ENCODE assay signal across 1 cellular context in genomic region chr5:83724001-83724400, GRCh38.
TF ChIP-seq lines count a peak whose summit lies in the region.

No MANE protein-coding gene starts in this region.

TF ChIP-seq in WTC11, 78 proteins besides CTCF, POLR2A, EP300 and RAD21 (continued from another document):
- TF ChIP-seq, protein P1, sequence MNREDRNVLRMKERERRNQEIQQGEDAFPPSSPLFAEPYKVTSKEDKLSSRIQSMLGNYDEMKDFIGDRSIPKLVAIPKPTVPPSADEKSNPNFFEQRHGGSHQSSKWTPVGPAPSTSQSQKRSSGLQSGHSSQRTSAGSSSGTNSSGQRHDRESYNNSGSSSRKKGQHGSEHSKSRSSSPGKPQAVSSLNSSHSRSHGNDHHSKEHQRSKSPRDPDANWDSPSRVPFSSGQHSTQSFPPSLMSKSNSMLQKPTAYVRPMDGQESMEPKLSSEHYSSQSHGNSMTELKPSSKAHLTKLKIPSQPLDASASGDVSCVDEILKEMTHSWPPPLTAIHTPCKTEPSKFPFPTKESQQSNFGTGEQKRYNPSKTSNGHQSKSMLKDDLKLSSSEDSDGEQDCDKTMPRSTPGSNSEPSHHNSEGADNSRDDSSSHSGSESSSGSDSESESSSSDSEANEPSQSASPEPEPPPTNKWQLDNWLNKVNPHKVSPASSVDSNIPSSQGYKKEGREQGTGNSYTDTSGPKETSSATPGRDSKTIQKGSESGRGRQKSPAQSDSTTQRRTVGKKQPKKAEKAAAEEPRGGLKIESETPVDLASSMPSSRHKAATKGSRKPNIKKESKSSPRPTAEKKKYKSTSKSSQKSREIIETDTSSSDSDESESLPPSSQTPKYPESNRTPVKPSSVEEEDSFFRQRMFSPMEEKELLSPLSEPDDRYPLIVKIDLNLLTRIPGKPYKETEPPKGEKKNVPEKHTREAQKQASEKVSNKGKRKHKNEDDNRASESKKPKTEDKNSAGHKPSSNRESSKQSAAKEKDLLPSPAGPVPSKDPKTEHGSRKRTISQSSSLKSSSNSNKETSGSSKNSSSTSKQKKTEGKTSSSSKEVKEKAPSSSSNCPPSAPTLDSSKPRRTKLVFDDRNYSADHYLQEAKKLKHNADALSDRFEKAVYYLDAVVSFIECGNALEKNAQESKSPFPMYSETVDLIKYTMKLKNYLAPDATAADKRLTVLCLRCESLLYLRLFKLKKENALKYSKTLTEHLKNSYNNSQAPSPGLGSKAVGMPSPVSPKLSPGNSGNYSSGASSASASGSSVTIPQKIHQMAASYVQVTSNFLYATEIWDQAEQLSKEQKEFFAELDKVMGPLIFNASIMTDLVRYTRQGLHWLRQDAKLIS (CRISPR knock-in tag; IDR thresholded peaks at IDR 0.05; ENCODE audit: borderline replicate concordance) = no peak
- TF ChIP-seq JUN (CRISPR knock-in tag; IDR thresholded peaks at IDR 0.05) (no peak), TEAD4 (CRISPR knock-in tag; IDR thresholded peaks at IDR 0.05) (no peak), GTF2I (CRISPR knock-in tag; conservative IDR thresholded peaks at IDR 0.05) (no peak), SOX15 (CRISPR knock-in tag; IDR thresholded peaks at IDR 0.05) (no peak), ZBTB21 (CRISPR knock-in tag; IDR thresholded peaks at IDR 0.05; ENCODE audit: borderline replicate concordance) (no peak)
- TF ChIP-seq, protein P2, sequence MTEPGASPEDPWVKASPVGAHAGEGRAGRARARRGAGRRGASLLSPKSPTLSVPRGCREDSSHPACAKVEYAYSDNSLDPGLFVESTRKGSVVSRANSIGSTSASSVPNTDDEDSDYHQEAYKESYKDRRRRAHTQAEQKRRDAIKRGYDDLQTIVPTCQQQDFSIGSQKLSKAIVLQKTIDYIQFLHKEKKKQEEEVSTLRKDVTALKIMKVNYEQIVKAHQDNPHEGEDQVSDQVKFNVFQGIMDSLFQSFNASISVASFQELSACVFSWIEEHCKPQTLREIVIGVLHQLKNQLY (CRISPR knock-in tag; IDR thresholded peaks at IDR 0.05) = no peak
- TF ChIP-seq, protein P3, sequence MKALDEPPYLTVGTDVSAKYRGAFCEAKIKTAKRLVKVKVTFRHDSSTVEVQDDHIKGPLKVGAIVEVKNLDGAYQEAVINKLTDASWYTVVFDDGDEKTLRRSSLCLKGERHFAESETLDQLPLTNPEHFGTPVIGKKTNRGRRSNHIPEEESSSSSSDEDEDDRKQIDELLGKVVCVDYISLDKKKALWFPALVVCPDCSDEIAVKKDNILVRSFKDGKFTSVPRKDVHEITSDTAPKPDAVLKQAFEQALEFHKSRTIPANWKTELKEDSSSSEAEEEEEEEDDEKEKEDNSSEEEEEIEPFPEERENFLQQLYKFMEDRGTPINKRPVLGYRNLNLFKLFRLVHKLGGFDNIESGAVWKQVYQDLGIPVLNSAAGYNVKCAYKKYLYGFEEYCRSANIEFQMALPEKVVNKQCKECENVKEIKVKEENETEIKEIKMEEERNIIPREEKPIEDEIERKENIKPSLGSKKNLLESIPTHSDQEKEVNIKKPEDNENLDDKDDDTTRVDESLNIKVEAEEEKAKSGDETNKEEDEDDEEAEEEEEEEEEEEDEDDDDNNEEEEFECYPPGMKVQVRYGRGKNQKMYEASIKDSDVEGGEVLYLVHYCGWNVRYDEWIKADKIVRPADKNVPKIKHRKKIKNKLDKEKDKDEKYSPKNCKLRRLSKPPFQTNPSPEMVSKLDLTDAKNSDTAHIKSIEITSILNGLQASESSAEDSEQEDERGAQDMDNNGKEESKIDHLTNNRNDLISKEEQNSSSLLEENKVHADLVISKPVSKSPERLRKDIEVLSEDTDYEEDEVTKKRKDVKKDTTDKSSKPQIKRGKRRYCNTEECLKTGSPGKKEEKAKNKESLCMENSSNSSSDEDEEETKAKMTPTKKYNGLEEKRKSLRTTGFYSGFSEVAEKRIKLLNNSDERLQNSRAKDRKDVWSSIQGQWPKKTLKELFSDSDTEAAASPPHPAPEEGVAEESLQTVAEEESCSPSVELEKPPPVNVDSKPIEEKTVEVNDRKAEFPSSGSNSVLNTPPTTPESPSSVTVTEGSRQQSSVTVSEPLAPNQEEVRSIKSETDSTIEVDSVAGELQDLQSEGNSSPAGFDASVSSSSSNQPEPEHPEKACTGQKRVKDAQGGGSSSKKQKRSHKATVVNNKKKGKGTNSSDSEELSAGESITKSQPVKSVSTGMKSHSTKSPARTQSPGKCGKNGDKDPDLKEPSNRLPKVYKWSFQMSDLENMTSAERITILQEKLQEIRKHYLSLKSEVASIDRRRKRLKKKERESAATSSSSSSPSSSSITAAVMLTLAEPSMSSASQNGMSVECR (CRISPR knock-in tag; IDR thresholded peaks at IDR 0.05; ENCODE audit: borderline replicate concordance) = no peak
